ENCODE assay signal across 8 cellular contexts in the genomic region with DNA sequence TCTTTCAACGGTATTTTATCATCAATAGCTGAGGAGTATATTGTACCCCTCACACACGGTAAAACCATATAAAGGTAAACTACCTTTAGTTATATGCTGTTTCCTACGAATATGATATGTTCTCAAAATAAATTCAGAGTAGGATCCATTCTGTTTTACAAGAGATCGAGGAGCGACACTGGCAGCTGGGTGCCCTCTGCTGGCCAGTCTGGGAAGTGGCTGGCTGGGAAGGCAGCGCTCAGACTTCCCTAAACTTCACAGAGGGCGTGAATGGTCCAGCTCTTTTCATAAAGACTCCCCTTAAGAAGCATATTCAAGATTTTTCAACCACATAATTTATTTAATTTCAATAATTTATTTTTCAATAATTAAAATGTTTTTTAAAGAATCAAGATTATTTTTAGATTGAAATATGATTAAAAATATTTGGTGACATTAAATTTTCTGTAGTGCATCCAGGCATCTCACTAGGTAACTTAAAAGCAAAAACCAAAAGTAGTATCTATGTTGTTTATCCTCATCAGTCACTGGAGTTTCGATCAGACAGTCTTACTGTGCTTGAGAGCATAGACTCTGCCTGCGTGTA.
DNase-seq lines count a peak whose midpoint lies in the region; ATAC-seq and TF ChIP-seq lines count a peak whose summit lies in the region.

No MANE protein-coding gene starts in this region.

- H3K4me1 Mint-ChIP-seq in stimulated activated effector memory CD8-positive, alpha-beta T cell treated with anti-CD3 and anti-CD28 coated beads, Interleukin-12 subunit alpha, Interleukin-12 subunit beta, amount 100 ng/mL, for 72 hours = peaks cover 13% of the 10 kb centered on the region

- no peaks in the 10 kb centered on the region for H3K36me3 Mint-ChIP-seq in stimulated activated effector memory CD8-positive, alpha-beta T cell treated with anti-CD3 and anti-CD28 coated beads, Interleukin-12 subunit alpha, Interleukin-12 subunit beta, amount 100 ng/mL, for 72 hours

- TF ChIP-seq CTCF in AG10803 (conservative IDR thresholded peaks at IDR 0.05; ENCODE audit: low read length) (peak; percentile 99), epithelial cell of esophagus (IDR thresholded peaks at IDR 0.05; ENCODE audit: insufficient read depth, low read depth, low read length, missing control alignments) (peak; percentile 100)

- ATAC-seq in GM18519 (IDR thresholded peaks at IDR 0.05; ENCODE audit: low FRiP score, unreplicated experiment) (peak; percentile 82), HG03025 (IDR thresholded peaks at IDR 0.05; ENCODE audit: low FRiP score, unreplicated experiment) (peak; percentile 85)
- ATAC-seq in stimulated activated effector memory CD8-positive, alpha-beta T cell treated with anti-CD3 and anti-CD28 coated beads, Interleukin-12 subunit alpha, Interleukin-12 subunit beta, amount 100 ng/mL, for 72 hours = no peak

- no peak overlapping the region for H3K4me3 Mint-ChIP-seq in stimulated activated effector memory CD8-positive, alpha-beta T cell treated with anti-CD3 and anti-CD28 coated beads, Interleukin-12 subunit alpha, Interleukin-12 subunit beta, amount 100 ng/mL, for 72 hours

- H3K9me3 Mint-ChIP-seq in stimulated activated effector memory CD8-positive, alpha-beta T cell treated with anti-CD3 and anti-CD28 coated beads, Interleukin-12 subunit alpha, Interleukin-12 subunit beta, amount 100 ng/mL, for 72 hours = no peaks in the 10 kb centered on the region

- no peak overlapping the region for H3K27ac Mint-ChIP-seq in stimulated activated effector memory CD8-positive, alpha-beta T cell treated with anti-CD3 and anti-CD28 coated beads, Interleukin-12 subunit alpha, Interleukin-12 subunit beta, amount 100 ng/mL, for 72 hours

- DNase-seq in AG10803 (ENCODE audit: low read depth) (peak; percentile 55), NCI-H69 (lab: John Stamatoyannopoulos, UW) (peak; percentile 3), epithelial cell of esophagus (ENCODE audit: low read depth) (peak; percentile 57), myocyte (ENCODE audit: low read depth) (peak; percentile 71)
- DNase-seq in activated CD8-positive, alpha-beta memory T cell treated with anti-CD3 and anti-CD28 coated beads for 24 hours = peak; percentile 77
- DNase-seq in stimulated activated effector memory CD8-positive, alpha-beta T cell treated with anti-CD3 and anti-CD28 coated beads, Interleukin-12 subunit alpha, Interleukin-12 subunit beta, amount 100 ng/mL, for 72 hours (ENCODE audit: low spot score in 2 of 2) = peak; percentile 40 to 68

- no peak overlapping the region for H3K4me3 ChIP-seq in AG10803 (ENCODE audit: low read length)
- no peak overlapping the region for H3K4me3 ChIP-seq in epithelial cell of esophagus (ENCODE audit: low read length)

Comparison
In these comparisons a context has a peak if more than half of its experiments do, and no peak if none do; other contexts are left out.
1. DNase-seq: peak in every context shown above with its lines; median percentile 77 in activated CD8-positive, alpha-beta memory T cell treated with anti-CD3 and anti-CD28 coated beads for 24 hours; 71 in myocyte; 57 in epithelial cell of esophagus; 55 in AG10803; 54 in stimulated activated effector memory CD8-positive, alpha-beta T cell treated with anti-CD3 and anti-CD28 coated beads, Interleukin-12 subunit alpha, Interleukin-12 subunit beta, amount 100 ng/mL, for 72 hours; 3 in NCI-H69.